In the genomic region with DNA sequence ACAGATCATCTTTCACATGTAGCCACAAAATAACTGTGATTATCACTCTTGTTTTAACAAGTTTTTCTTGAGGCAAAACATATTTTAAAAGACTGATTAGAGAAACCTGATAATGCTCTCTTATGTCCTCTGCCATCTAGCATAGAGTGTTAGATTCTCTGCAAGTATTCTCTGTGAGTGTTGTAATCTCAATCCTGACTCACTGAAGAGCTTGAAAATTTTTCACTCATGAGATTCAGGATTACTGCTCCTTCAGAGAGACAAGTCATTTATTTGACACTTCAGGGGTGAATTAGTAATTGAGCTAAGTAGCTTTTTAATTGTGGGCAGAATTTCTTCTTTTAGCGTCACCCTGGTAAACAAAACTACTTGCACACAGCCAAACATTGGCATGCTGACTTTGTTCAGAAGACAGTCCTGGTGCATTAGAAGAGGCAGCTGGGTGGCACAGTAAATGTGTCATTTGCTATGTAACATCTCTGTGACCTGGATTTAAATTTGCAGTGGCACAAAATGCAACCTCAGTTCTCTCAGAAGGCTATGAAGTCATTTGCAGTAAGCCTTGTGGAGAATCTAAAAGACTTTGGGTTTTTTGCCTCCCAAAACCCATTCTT, we compare ENCODE assay signal across 32 cellular contexts.
A peak's percentile ranks its signal among the peaks of the same experiment; 100 is the strongest.
DNase-seq lines count a peak whose midpoint lies in the region; ATAC-seq, FAIRE-seq and TF ChIP-seq lines count a peak whose summit lies in the region.
"Had no signal": no experiment of that assay in that cellular context is flagged by ENCODE, and none has a peak within 500 bp of the region (broad histone marks: within the 10 kb centered on the region; RNA-seq: fewer than 3 reads in every experiment).

No MANE protein-coding gene starts in this region.

- H3K4me3 Mint-ChIP-seq in CD4-positive, alpha-beta T cell: no peak overlapping the region
- H3K4me3 Mint-ChIP-seq: activated CD4-positive, alpha-beta memory T cell treated with anti-CD3 and anti-CD28 coated beads for 36 hours; CD8-positive, alpha-beta T cell; memory B cell; T-helper 1 cell treated with Interleukin-12 subunit alpha and Interleukin-12 subunit beta and Interleukin-4 antibody, amounts not matched to agents 30 μg/mL and 1 μg/mL, for 36 hours had no signal

- POLR2A ChIA-PET in CD4-positive, alpha-beta T cell (lab: Charles Lee): no interaction called here

- H3K9me3 ChIP-seq in CD4-positive, alpha-beta T cell (ENCODE audit: control insufficient read depth, low read length): peaks cover 5% of the 10 kb centered on the region
- H3K9me3 ChIP-seq: right atrium auricular region, stomach, tibial artery had no signal

- CTCF ChIA-PET in CD4-positive, alpha-beta T cell (lab: Charles Lee): no interaction called here

- ATAC-seq in CD4-positive, alpha-beta T cell (ENCODE audit: poor library complexity): no peak
- ATAC-seq: activated CD4-positive, CD25-positive, alpha-beta regulatory T cell treated with anti-CD3 and anti-CD28 coated beads, Interleukin-2, amount 50 U/mL, for 24 hours; CD8-positive, alpha-beta T cell; left colon had no signal

- H3K9me3 Mint-ChIP-seq in CD4-positive, alpha-beta T cell: peaks cover 6% of the 10 kb centered on the region
- H3K9me3 Mint-ChIP-seq: memory B cell had no signal

- H3K36me3 ChIP-seq in bronchial epithelial cell (ENCODE audit: control insufficient read depth, insufficient read depth, low read length): no peaks in the 10 kb centered on the region
- H3K36me3 ChIP-seq: right atrium auricular region, stomach, tibial artery had no signal

- H3K4me3 ChIP-seq in bronchial epithelial cell (ENCODE audit: low read depth, low read length): no peak overlapping the region
- H3K4me3 ChIP-seq in retinal pigment epithelial cell (ENCODE audit: low read length): no peak overlapping the region
- H3K4me3 ChIP-seq: hepatocyte, right atrium auricular region, SK-N-MC, smooth muscle cell, stomach, tibial artery had no signal

- H3K36me3 Mint-ChIP-seq in CD4-positive, alpha-beta T cell (ENCODE audit: low read depth): no peaks in the 10 kb centered on the region
- H3K36me3 Mint-ChIP-seq: activated CD4-positive, alpha-beta memory T cell treated with anti-CD3 and anti-CD28 coated beads for 36 hours; CD8-positive, alpha-beta T cell; memory B cell had no signal

- FAIRE-seq in bronchial epithelial cell (lab: Jason Lieb, UNC): no peak
- FAIRE-seq in D721Med (lab: Jason Lieb, UNC): no peak
- FAIRE-seq: TTC549 had no signal

- no peaks in the 10 kb centered on the region for H3K4me1 Mint-ChIP-seq in CD4-positive, alpha-beta T cell (ENCODE audit: low read depth)
- H3K4me1 Mint-ChIP-seq: memory B cell had no signal

- no peaks in the 10 kb centered on the region for H3K27me3 Mint-ChIP-seq in CD4-positive, alpha-beta T cell
- H3K27me3 Mint-ChIP-seq: activated CD4-positive, alpha-beta memory T cell treated with anti-CD3 and anti-CD28 coated beads for 36 hours; memory B cell had no signal

- no peak overlapping the region for H3K27ac Mint-ChIP-seq in CD4-positive, alpha-beta T cell
- H3K27ac Mint-ChIP-seq: activated CD4-positive, alpha-beta memory T cell treated with anti-CD3 and anti-CD28 coated beads for 36 hours; CD8-positive, alpha-beta T cell; memory B cell; T-helper 1 cell treated with Interleukin-12 subunit alpha and Interleukin-12 subunit beta and Interleukin-4 antibody, amounts not matched to agents 30 μg/mL and 1 μg/mL, for 36 hours had no signal

- H3K27me3 ChIP-seq in bronchial epithelial cell (ENCODE audit: control insufficient read depth, insufficient read depth, low read length): no peaks in the 10 kb centered on the region
- H3K27me3 ChIP-seq in CD4-positive, alpha-beta T cell (ENCODE audit: control insufficient read depth, insufficient read depth, low read length): no peaks in the 10 kb centered on the region
- H3K27me3 ChIP-seq: right atrium auricular region, stomach, tibial artery had no signal

- no peak for TF ChIP-seq CTCF in bronchial epithelial cell (IDR thresholded peaks at IDR 0.05; ENCODE audit: insufficient read depth, low read length, severe bottlenecking)
- no peak for TF ChIP-seq CTCF in retinal pigment epithelial cell (conservative IDR thresholded peaks at IDR 0.05; ENCODE audit: low read depth, low read length)
- TF ChIP-seq CTCF in D721Med (IDR thresholded peaks at IDR 0.05; ENCODE audit: insufficient read depth, missing control alignments): no peak
- TF ChIP-seq CTCF in CD4-positive, alpha-beta T cell (IDR thresholded peaks at IDR 0.05): no peak

- H3K27ac ChIP-seq in CD4-positive, alpha-beta T cell (ENCODE audit: low read depth, low read length): no peak overlapping the region
- H3K27ac ChIP-seq: epithelial cell of prostate, hepatocyte, right atrium auricular region, RWPE1, SK-N-MC, stomach, tibial artery had no signal

- intact Hi-C loops in CD4-positive, alpha-beta T cell (cut with DNase I, micrococcal nuclease): no loop called here

- DNase-seq in NCI-H510A treated with DMSO at 0.1 percent for 48 hours (lab: John Stamatoyannopoulos, UW) (peak; percentile 8), NCI-H510A (lab: John Stamatoyannopoulos, UW) (no peak), bronchial epithelial cell (ENCODE audit: low read depth) (peak; percentile 46), medulla oblongata (ENCODE audit: extremely low spot score) (peak; percentile 61), retinal pigment epithelial cell (ENCODE audit: low read depth) (peak; percentile 7), hepatic stellate cell (ENCODE audit: low spot score) (no peak), D721Med (ENCODE audit: insufficient read length, low spot score) (no peak)
- DNase-seq in CD4-positive, alpha-beta T cell: no peak
- DNase-seq: activated CD4-positive, alpha-beta memory T cell treated with anti-CD3 and anti-CD28 coated beads for 36 hours; activated CD8-positive, alpha-beta memory T cell treated with anti-CD3 and anti-CD28 coated beads, Interleukin-2, amount 50 U/mL, for 48 hours; activated naive CD4-positive, alpha-beta T cell treated with anti-CD3 and anti-CD28 coated beads, Interleukin-2, amount 50 U/mL, for 16 hours; AML-193; CD8-positive, alpha-beta T cell; central memory CD4-positive, alpha-beta T cell; DMS 273 treated with DMSO at 0.1 percent for 48 hours; GOT3; left colon; NCI-H1092; NCI-H187 treated with DMSO at 0.1 percent for 48 hours; stimulated activated CD4-positive, alpha-beta T cell treated with anti-CD3 and anti-CD28 coated beads, Interleukin-1b, Interleukin-23, amount 100 ng/mL, for 48 hours; stomach; tibial artery had no signal

Comparison
In these comparisons a context has a peak if more than half of its experiments do, and no peak if none do; other contexts are left out.
1. DNase-seq: peak in NCI-H510A treated with DMSO at 0.1 percent for 48 hours (single experiment), bronchial epithelial cell (single experiment), medulla oblongata (single experiment) and retinal pigment epithelial cell (single experiment); none in NCI-H510A (single experiment), hepatic stellate cell (single experiment), D721Med (single experiment) and CD4-positive, alpha-beta T cell (0 of 10).